ENCODE assay signal across 8 cellular contexts in the genomic region with DNA sequence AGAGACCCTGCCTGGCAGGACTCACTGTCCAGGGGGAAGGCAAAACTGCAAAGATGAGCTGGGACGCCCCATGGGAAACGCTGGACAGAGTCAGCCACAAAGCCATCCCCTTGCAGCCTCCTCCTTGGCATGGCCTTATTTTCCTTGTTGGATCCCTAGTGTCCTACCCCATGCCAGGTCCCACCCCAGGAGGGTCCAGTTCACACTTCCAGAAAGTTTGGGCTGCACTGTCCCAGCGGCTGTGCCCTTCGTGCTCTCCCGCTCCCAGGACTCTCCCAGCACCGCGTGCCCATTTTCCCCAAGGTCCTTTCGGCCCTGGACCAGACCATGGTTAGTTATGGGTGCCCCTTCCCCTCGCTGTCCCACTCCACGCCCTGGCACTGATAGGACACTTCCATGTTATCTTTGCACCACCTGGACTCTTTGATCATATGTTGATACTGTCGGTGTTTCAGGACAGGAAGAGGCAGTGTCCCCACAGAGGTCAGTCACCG. TPM values are rescaled to one million over a fixed set of nuclear protein-coding genes. Genes with fewer than 3 reads are reported as not detected.
DNase-seq lines count a peak whose midpoint lies in the region; ATAC-seq and TF ChIP-seq lines count a peak whose summit lies in the region.

No MANE protein-coding gene starts in this region.

- peaks cover 16% of the 10 kb centered on the region for H3K36me3 Mint-ChIP-seq in activated CD4-positive, alpha-beta memory T cell treated with anti-CD3 and anti-CD28 coated beads, Interleukin-2, amount 10 ng/mL, durations not matched to agents 7 days and 5 days (ENCODE audit: low read depth)

- H3K27ac Mint-ChIP-seq in activated CD4-positive, alpha-beta memory T cell treated with anti-CD3 and anti-CD28 coated beads, Interleukin-2, amount 10 ng/mL, durations not matched to agents 7 days and 5 days, result peak overlapping the region; percentile 98

- H3K4me1 Mint-ChIP-seq in activated CD4-positive, alpha-beta memory T cell treated with anti-CD3 and anti-CD28 coated beads, Interleukin-2, amount 10 ng/mL, durations not matched to agents 7 days and 5 days, result peaks cover 69% of the 10 kb centered on the region

- H3K4me3 Mint-ChIP-seq in activated CD4-positive, alpha-beta memory T cell treated with anti-CD3 and anti-CD28 coated beads, Interleukin-2, amount 10 ng/mL, durations not matched to agents 7 days and 5 days, result peak overlapping the region; percentile 97

- CTCF ChIA-PET in activated CD4-positive, alpha-beta memory T cell treated with anti-CD3 and anti-CD28 coated beads, Interleukin-2, amount 10 ng/mL, durations not matched to agents 7 days and 5 days (lab: Charles Lee), result interaction anchor here (0.8 to 7.3 kb wide), 2 partner anchors 23 to 717 kb away, joined by 3 to 118 read pairs; no protein-coding TSS in a partner anchor

- no peaks in the 10 kb centered on the region for H3K9me3 ChIP-seq in left ventricle myocardium inferior (replicated peaks)
- no peaks in the 10 kb centered on the region for H3K9me3 ChIP-seq in lower lobe of right lung
- no peaks in the 10 kb centered on the region for H3K9me3 ChIP-seq in adrenal gland (replicated peaks in 1 of 3)

- 75 to 88% (median 83%) methylated on average over 11 to 12 of the region's 12 CpGs for WGBS in adrenal gland, 4 donors

- no peaks in the 10 kb centered on the region for H3K27me3 Mint-ChIP-seq in activated CD4-positive, alpha-beta memory T cell treated with anti-CD3 and anti-CD28 coated beads, Interleukin-2, amount 10 ng/mL, durations not matched to agents 7 days and 5 days

- peak overlapping the region; percentile 91 for H3K27ac ChIP-seq in left ventricle myocardium inferior (replicated peaks)
- peak overlapping the region; percentile 94 for H3K27ac ChIP-seq in lower lobe of right lung
- peak overlapping the region in 2 of 5 donors; percentile 71 to 75 for H3K27ac ChIP-seq in adrenal gland

- H3K27me3 ChIP-seq in left ventricle myocardium inferior (ENCODE audit: low read depth), result no peaks in the 10 kb centered on the region
- no peaks in the 10 kb centered on the region for H3K27me3 ChIP-seq in lower lobe of right lung (ENCODE audit: low read depth)
- no peaks in the 10 kb centered on the region for H3K27me3 ChIP-seq in adrenal gland

- TF ChIP-seq CTCF in left ventricle myocardium inferior (IDR thresholded peaks at IDR 0.05; ENCODE audit: borderline replicate concordance), result no peak
- TF ChIP-seq CTCF in lower lobe of right lung (IDR thresholded peaks at IDR 0.05), result no peak
- no peak for TF ChIP-seq CTCF in adrenal gland (IDR thresholded peaks at IDR 0.05)

- no peak for TF ChIP-seq POLR2A in adrenal gland (IDR thresholded peaks at IDR 0.05)

- H3K4me1 ChIP-seq in left ventricle myocardium inferior, result peaks cover 24% of the 10 kb centered on the region
- H3K4me1 ChIP-seq in lower lobe of right lung, result peaks cover 39% of the 10 kb centered on the region
- H3K4me1 ChIP-seq in adrenal gland (replicated peaks in 1 of 2), result peaks cover 9 to 20% of the 10 kb centered on the region in 2 donors

- ATAC-seq in lower lobe of right lung (no peak), GM19455 (IDR thresholded peaks at IDR 0.05; ENCODE audit: unreplicated experiment) (no peak)

- no peaks in the 10 kb centered on the region for H3K36me3 ChIP-seq in left ventricle myocardium inferior
- no peaks in the 10 kb centered on the region for H3K36me3 ChIP-seq in lower lobe of right lung
- H3K36me3 ChIP-seq in adrenal gland (replicated peaks in 1 of 2), result no peaks in the 10 kb centered on the region

- POLR2A ChIA-PET in activated CD4-positive, alpha-beta memory T cell treated with anti-CD3 and anti-CD28 coated beads, Interleukin-2, amount 10 ng/mL, durations not matched to agents 7 days and 5 days (lab: Charles Lee), result interaction anchor here (1.4 to 7.6 kb wide), 3 partner anchors 8 to 82 kb away, joined by 3 to 177 read pairs (median 103); a partner anchor contains a TSS

- H3K9me3 Mint-ChIP-seq in activated CD4-positive, alpha-beta memory T cell treated with anti-CD3 and anti-CD28 coated beads, Interleukin-2, amount 10 ng/mL, durations not matched to agents 7 days and 5 days, result no peaks in the 10 kb centered on the region

- H3K4me3 ChIP-seq in left ventricle myocardium inferior (peak overlapping the region; percentile 70), lower lobe of right lung (peak overlapping the region; percentile 67), adrenal gland (no peak overlapping the region)

- DNase-seq in left ventricle myocardium inferior (no peak), cardiac septum (ENCODE audit: low spot score) (no peak), lower lobe of right lung (no peak), adrenal gland (no peak), NCI-H2196 treated with DMSO at 0.1 percent for 48 hours (lab: John Stamatoyannopoulos, UW; ENCODE audit: unreplicated experiment) (no peak), posterior vena cava (ENCODE audit: low spot score) (no peak)
- no peak for DNase-seq in activated CD4-positive, alpha-beta memory T cell treated with anti-CD3 and anti-CD28 coated beads, Interleukin-2, amount 10 ng/mL, durations not matched to agents 7 days and 5 days

- intact Hi-C loops in left ventricle myocardium inferior (cut with micrococcal nuclease) (no loop called here), cardiac septum (cut with DNase I) (loop anchor here (2.0 kb wide), 1 partner anchor 21 kb away; no protein-coding TSS in a partner anchor), lower lobe of right lung (cut with DNase I) (no loop called here), adrenal gland (cut with DNase I) (no loop called here), posterior vena cava (cut with DNase I) (no loop called here)

RNA-seq across cellular contexts. Expression of a gene that starts 5.8 kb away (rescaled TPM):
- total RNA-seq in left ventricle myocardium inferior, result 2.4 TPM
- total RNA-seq in cardiac septum, result 2.6 TPM
- 10 to 100 TPM; 50.1 to 52.8 TPM for total RNA-seq in activated CD4-positive, alpha-beta memory T cell treated with anti-CD3 and anti-CD28 coated beads, Interleukin-2, amount 10 ng/mL, durations not matched to agents 7 days and 5 days
- 20.7 TPM for total RNA-seq in lower lobe of right lung
- 1 to 10 TPM; 1.2 to 9.9 (median 8.3) TPM for total RNA-seq in adrenal gland
- polyA plus RNA-seq in adrenal gland, result 1 to 10 TPM; 1.2 to 6.8 (median 2.4) TPM
- total RNA-seq in posterior vena cava, result 10 to 100 TPM in 1 of 2 donors, 1 to 10 TPM in 1; 8.0 to 10.6 TPM

Comparison
In these comparisons a context has a peak if more than half of its experiments do, and no peak if none do; other contexts are left out.
1. H3K4me3 ChIP-seq: peak in left ventricle myocardium inferior (single experiment) and lower lobe of right lung (single experiment); none in adrenal gland (0 of 4).